In genomic region chr9:113446323-113446740, GRCh38 we compare ENCODE assay signal across 8 cellular contexts. TPM values are rescaled to one million over a fixed set of nuclear protein-coding genes. Genes with fewer than 3 reads are reported as not detected.
DNase-seq lines count a peak whose midpoint lies in the region; ATAC-seq and TF ChIP-seq lines count a peak whose summit lies in the region.

No MANE protein-coding gene starts in this region.

- H3K4me1 ChIP-seq in left ventricle myocardium inferior (peaks cover 14% of the 10 kb centered on the region), sigmoid colon (peaks cover 0 to 3% (median 0%) of the 10 kb centered on the region in 4 donors)

- 56 to 58% methylated on average over 3 of the region's 3 CpGs for WGBS in sigmoid colon, 2 donors

- peak; percentile 49 for DNase-seq in A172 (ENCODE audit: low spot score)
- DNase-seq in Daoy (ENCODE audit: low read depth), result peak; percentile 34
- peak; percentile 51 for DNase-seq in NCI-H1105 treated with DMSO at 0.1 percent for 48 hours (lab: John Stamatoyannopoulos, UW)
- DNase-seq in amniotic epithelial cell (ENCODE audit: low read depth), result peak; percentile 52
- no peak for DNase-seq in left ventricle myocardium inferior
- no peak for DNase-seq in sigmoid colon

- H3K27ac ChIP-seq in left ventricle myocardium inferior (replicated peaks), result peak overlapping the region; percentile 72
- peak overlapping the region in 1 of 4 donors; percentile 35 for H3K27ac ChIP-seq in sigmoid colon

- no peaks in the 10 kb centered on the region for H3K9me3 ChIP-seq in left ventricle myocardium inferior (replicated peaks)
- H3K9me3 ChIP-seq in sigmoid colon, result no peaks in the 10 kb centered on the region

- TF ChIP-seq EP300 in sigmoid colon (IDR thresholded peaks at IDR 0.05), result no peak

- peak; percentile 76 for TF ChIP-seq CTCF in left ventricle myocardium inferior (IDR thresholded peaks at IDR 0.05; ENCODE audit: borderline replicate concordance)
- peak; percentile 54 to 73 (median 56) for TF ChIP-seq CTCF in sigmoid colon (IDR thresholded peaks at IDR 0.05)

- TF ChIP-seq POLR2A in sigmoid colon (IDR thresholded peaks at IDR 0.05), result no peak

- H3K27me3 ChIP-seq in left ventricle myocardium inferior (ENCODE audit: low read depth) (no peaks in the 10 kb centered on the region), sigmoid colon (no peaks in the 10 kb centered on the region)

- intact Hi-C loops in left ventricle myocardium inferior (cut with micrococcal nuclease), result loop anchor here (5.0 kb wide), 2 partner anchors 141 to 211 kb away; no protein-coding TSS in a partner anchor
- intact Hi-C loops in sigmoid colon (cut with DNase I), result loop anchor here (2.0 kb wide), 2 partner anchors 144 to 208 kb away; no protein-coding TSS in a partner anchor

- H3K36me3 ChIP-seq in left ventricle myocardium inferior (no peaks in the 10 kb centered on the region), sigmoid colon (no peaks in the 10 kb centered on the region)

- no peak overlapping the region for H3K4me3 ChIP-seq in left ventricle myocardium inferior
- H3K4me3 ChIP-seq in sigmoid colon, result no peak overlapping the region

- ATAC-seq in HG03097 (IDR thresholded peaks at IDR 0.05; ENCODE audit: low FRiP score, unreplicated experiment) (no peak), GM21381 (IDR thresholded peaks at IDR 0.05; ENCODE audit: unreplicated experiment) (no peak)

RNA-seq across cellular contexts. Expression of gene RGS3, which starts 17.2 kb away (rescaled TPM):
- total RNA-seq in A172 (2014; rRNA removed; shearing (Covaris generic)), result 65.8 and 75.3 TPM in 2 replicates
- 95.9 and 104 TPM in 2 replicates for total RNA-seq in Daoy (2014; rRNA removed; shearing (Covaris generic))
- 187 TPM for total RNA-seq in left ventricle myocardium inferior
- total RNA-seq in sigmoid colon, result 10 to 100 TPM; 26.9 to 50.7 (median 42.0) TPM
- 10 to 100 TPM; 32.4 to 43.6 (median 32.6) TPM for polyA plus RNA-seq in sigmoid colon

RNA-seq across cellular contexts. Expression of gene C9orf43, which starts 35.8 kb away (rescaled TPM):
- 0.50 and 0.76 TPM in 2 replicates for total RNA-seq in A172 (2014; rRNA removed; shearing (Covaris generic))
- total RNA-seq in Daoy (2014; rRNA removed; shearing (Covaris generic)), result 0.54 and 1.4 TPM in 2 replicates
- total RNA-seq in left ventricle myocardium inferior (0.14 TPM), sigmoid colon (under 1 TPM in 3 of 4 donors, not detected in 1; 0.36 to 0.68 (median 0.55) TPM)
- polyA plus RNA-seq in sigmoid colon, result under 1 TPM in 2 of 3 donors, not detected in 1; 0.20 to 0.60 TPM

RNA-seq across cellular contexts. Expression of gene POLE3, which starts 35.9 kb away (rescaled TPM):
- 87.5 and 104 TPM in 2 replicates for total RNA-seq in A172 (2014; rRNA removed; shearing (Covaris generic))
- total RNA-seq in Daoy (2014; rRNA removed; shearing (Covaris generic)), result 175 and 228 TPM in 2 replicates
- total RNA-seq in left ventricle myocardium inferior (22.5 TPM), sigmoid colon (10 to 100 TPM; 24.9 to 45.6 (median 39.1) TPM)
- polyA plus RNA-seq in sigmoid colon, result 10 to 100 TPM; 25.2 to 49.2 (median 27.0) TPM

RNA-seq across cellular contexts. Expression of gene ALAD, which starts 45.2 kb away (rescaled TPM):
- 8.4 and 8.8 TPM in 2 replicates for total RNA-seq in A172 (2014; rRNA removed; shearing (Covaris generic))
- 7.7 and 13.3 TPM in 2 replicates for total RNA-seq in Daoy (2014; rRNA removed; shearing (Covaris generic))
- total RNA-seq in left ventricle myocardium inferior (75.6 TPM), sigmoid colon (10 to 100 TPM; 14.8 to 31.0 (median 23.3) TPM)
- 10 to 100 TPM; 37.0 to 50.2 (median 47.4) TPM for polyA plus RNA-seq in sigmoid colon

Comparison
In these comparisons a context has a peak if more than half of its experiments do, and no peak if none do; other contexts are left out.
1. DNase-seq: peak in A172 (single experiment), Daoy (single experiment), NCI-H1105 treated with DMSO at 0.1 percent for 48 hours (single experiment) and amniotic epithelial cell (single experiment); none in left ventricle myocardium inferior (single experiment) and sigmoid colon (single experiment).